1 cellular context compared by ENCODE assay signal in the genomic region with DNA sequence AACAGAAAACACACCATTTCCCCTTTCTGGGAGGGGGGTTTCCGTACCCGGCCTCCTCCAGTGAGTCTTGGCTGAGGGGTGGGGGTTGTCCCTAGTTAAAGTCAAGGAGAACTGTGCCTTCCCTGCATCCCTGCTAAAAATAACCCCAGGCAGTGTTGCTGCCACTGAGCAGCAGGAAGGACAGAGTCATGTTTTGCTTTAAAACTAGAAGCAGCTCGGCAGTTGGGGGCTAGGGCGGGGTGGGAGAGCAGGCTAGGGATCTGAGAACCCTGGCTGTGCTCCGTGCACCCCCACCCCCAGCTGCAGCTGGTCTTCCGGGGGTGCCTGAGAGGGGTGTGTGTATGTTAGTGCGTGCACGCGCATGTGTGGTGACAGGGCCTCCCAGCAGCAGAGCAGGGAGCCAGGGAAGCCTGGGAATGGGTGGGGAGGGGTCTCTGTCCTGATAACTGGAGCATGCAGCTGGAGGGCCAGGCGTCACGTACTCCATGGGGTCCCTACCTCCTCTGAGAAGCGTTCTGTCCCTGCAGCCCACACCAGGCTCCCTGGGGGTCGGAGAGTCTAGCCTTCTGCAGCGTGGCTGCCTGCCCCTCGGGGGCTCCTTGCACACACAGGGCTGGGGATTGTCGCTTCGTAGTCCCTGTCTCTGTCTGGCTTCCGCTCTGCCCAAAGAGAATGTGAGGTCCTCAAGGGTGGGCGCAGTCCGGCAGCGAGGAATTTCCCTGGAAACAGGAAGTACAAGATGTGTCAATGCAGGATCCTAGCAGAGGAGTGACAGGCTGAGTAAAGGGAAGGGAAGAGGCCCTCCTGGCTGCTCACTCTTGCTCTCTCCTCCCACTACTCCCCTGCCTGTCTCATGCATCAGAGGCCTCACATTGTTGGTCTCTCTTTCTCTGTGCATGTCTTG.
TF ChIP-seq lines count a peak whose summit lies in the region.

No MANE protein-coding gene starts in this region.

TF ChIP-seq in A549, 52 proteins besides CTCF, POLR2A, EP300 and RAD21 (continued from another document):
- TF ChIP-seq CHD2 (IDR thresholded peaks at IDR 0.05; ENCODE audit: low read length, partially characterized antibody) (no peak), NR3C1 (IDR thresholded peaks at IDR 0.05) (no peak), JUN (IDR thresholded peaks at IDR 0.05) (no peak), FOXS1 (CRISPR knock-in tag; IDR thresholded peaks at IDR 0.05) (no peak), MYC (IDR thresholded peaks at IDR 0.05; ENCODE audit: borderline replicate concordance, low read length) (no peak)
- TF ChIP-seq, protein P1, sequence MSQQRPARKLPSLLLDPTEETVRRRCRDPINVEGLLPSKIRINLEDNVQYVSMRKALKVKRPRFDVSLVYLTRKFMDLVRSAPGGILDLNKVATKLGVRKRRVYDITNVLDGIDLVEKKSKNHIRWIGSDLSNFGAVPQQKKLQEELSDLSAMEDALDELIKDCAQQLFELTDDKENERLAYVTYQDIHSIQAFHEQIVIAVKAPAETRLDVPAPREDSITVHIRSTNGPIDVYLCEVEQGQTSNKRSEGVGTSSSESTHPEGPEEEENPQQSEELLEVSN (IDR thresholded peaks at IDR 0.05; ENCODE audit: borderline replicate concordance, low read depth), result no peak
- TF ChIP-seq, protein P2, sequence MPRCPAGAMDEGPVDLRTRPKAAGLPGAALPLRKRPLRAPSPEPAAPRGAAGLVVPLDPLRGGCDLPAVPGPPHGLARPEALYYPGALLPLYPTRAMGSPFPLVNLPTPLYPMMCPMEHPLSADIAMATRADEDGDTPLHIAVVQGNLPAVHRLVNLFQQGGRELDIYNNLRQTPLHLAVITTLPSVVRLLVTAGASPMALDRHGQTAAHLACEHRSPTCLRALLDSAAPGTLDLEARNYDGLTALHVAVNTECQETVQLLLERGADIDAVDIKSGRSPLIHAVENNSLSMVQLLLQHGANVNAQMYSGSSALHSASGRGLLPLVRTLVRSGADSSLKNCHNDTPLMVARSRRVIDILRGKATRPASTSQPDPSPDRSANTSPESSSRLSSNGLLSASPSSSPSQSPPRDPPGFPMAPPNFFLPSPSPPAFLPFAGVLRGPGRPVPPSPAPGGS (IDR thresholded peaks at IDR 0.05), result no peak
